ENCODE assay signal across 26 cellular contexts in genomic region chr3:100802126-100802525, GRCh38.
DNase-seq lines count a peak whose midpoint lies in the region; ATAC-seq, FAIRE-seq and TF ChIP-seq lines count a peak whose summit lies in the region.
"Had no signal": no experiment of that assay in that cellular context is flagged by ENCODE, and none has a peak within 500 bp of the region (broad histone marks: within the 10 kb centered on the region; RNA-seq: fewer than 3 reads in every experiment).

No MANE protein-coding gene starts in this region.

- no peak for ATAC-seq in foreskin keratinocyte
- no peak for ATAC-seq in HG03342 (IDR thresholded peaks at IDR 0.05; ENCODE audit: unreplicated experiment)
- no peak for ATAC-seq in pancreas
- ATAC-seq: activated CD8-positive, alpha-beta T cell treated with anti-CD3 and anti-CD28 coated beads for 36 hours; left lung; Panc1 had no signal

- H3K9me3 ChIP-seq in SK-N-MC (ENCODE audit: low read depth, low read length) (peaks cover 3% of the 10 kb centered on the region; the same call in 1 of the 2 replicates), pancreas (no peaks in the 10 kb centered on the region)
- H3K9me3 ChIP-seq: left lung, prostate gland, stomach, transverse colon had no signal

- DNase-seq in DMS53 (lab: John Stamatoyannopoulos, UW) (peak; percentile 7), DMS53 treated with DMSO at 0.1 percent for 48 hours (lab: John Stamatoyannopoulos, UW; ENCODE audit: unreplicated experiment) (no peak), SK-N-MC (ENCODE audit: low read depth, low spot score) (no peak), foreskin keratinocyte (no peak), HTR-8/SVneo (ENCODE audit: insufficient read length, low spot score) (no peak), pancreas (no peak)
- no peak for DNase-seq in stimulated activated CD4-positive, alpha-beta T cell treated with anti-CD3 and anti-CD28 coated beads, Interleukin-4, amount 100 ng/mL, for 1 hour
- DNase-seq: activated CD4-positive, CD25-positive, alpha-beta regulatory T cell; activated CD8-positive, alpha-beta T cell treated with anti-CD3 and anti-CD28 coated beads for 36 hours; activated T-cell treated with anti-CD3 and anti-CD28 coated beads, Interleukin-2, amount 50 U/mL, for 1 hour; amniotic stem cell; erythroblast; left lung; NCI-H1092; NCI-H2029 treated with DMSO at 0.1 percent for 48 hours; NCI-H345; small intestine; stimulated activated CD4-positive, alpha-beta T cell treated with anti-CD3 and anti-CD28 coated beads, Interleukin-4, amount 100 ng/mL, for 24 hours; stomach; transverse colon had no signal

- H3K4me1 ChIP-seq in foreskin keratinocyte, result peaks cover 19% of the 10 kb centered on the region
- H3K4me1 ChIP-seq in pancreas, result no peaks in the 10 kb centered on the region
- H3K4me1 ChIP-seq: left lung, prostate gland had no signal

- H3K9ac ChIP-seq in SK-N-MC (ENCODE audit: insufficient read length), result no peak overlapping the region
- H3K9ac ChIP-seq: KMS-11 had no signal

- H3K27me3 ChIP-seq in foreskin keratinocyte, result no peaks in the 10 kb centered on the region
- H3K27me3 ChIP-seq in pancreas, result no peaks in the 10 kb centered on the region
- H3K27me3 ChIP-seq: left lung, stomach, transverse colon had no signal

- H3K4me3 ChIP-seq in SK-N-MC, result no peak overlapping the region
- no peak overlapping the region for H3K4me3 ChIP-seq in pancreas
- H3K4me3 ChIP-seq: left lung, prostate gland, stomach, transverse colon had no signal

- WGBS in pancreas, 2 donors, result 64 to 79% methylated on average over 2 of the region's 2 CpGs

- intact Hi-C loops in pancreas (cut with DNase I), result no loop called here

- H3K27ac ChIP-seq in SK-N-MC (peak overlapping the region; percentile 37; the same call in 1 of the 2 replicates), foreskin keratinocyte (peak overlapping the region; percentile 2), pancreas (no peak overlapping the region)
- H3K27ac ChIP-seq: 22Rv1, KMS-11, left lung, prostate gland, stomach, transverse colon had no signal

- TF ChIP-seq CTCF in foreskin keratinocyte (conservative IDR thresholded peaks at IDR 0.05) (no peak), pancreas (IDR thresholded peaks at IDR 0.05) (no peak)

- FAIRE-seq in HTR-8/SVneo (lab: Jason Lieb, UNC) (no peak), pancreas (lab: Jason Lieb, UNC) (no peak)
- FAIRE-seq: G401.6, small intestine had no signal

- peaks cover 7% of the 10 kb centered on the region; the same call in 1 of the 2 replicates for H3K36me3 ChIP-seq in SK-N-MC (ENCODE audit: insufficient read depth, low read length)
- no peaks in the 10 kb centered on the region for H3K36me3 ChIP-seq in pancreas
- H3K36me3 ChIP-seq: left lung, prostate gland, transverse colon had no signal

Comparison
In these comparisons a context has a peak if more than half of its experiments do, and no peak if none do; other contexts are left out.
1. H3K27ac ChIP-seq: peak in SK-N-MC (single experiment) and foreskin keratinocyte (single experiment); none in pancreas (0 of 4).